Comparison of ENCODE assay signal across 7 cellular contexts in the genomic region with DNA sequence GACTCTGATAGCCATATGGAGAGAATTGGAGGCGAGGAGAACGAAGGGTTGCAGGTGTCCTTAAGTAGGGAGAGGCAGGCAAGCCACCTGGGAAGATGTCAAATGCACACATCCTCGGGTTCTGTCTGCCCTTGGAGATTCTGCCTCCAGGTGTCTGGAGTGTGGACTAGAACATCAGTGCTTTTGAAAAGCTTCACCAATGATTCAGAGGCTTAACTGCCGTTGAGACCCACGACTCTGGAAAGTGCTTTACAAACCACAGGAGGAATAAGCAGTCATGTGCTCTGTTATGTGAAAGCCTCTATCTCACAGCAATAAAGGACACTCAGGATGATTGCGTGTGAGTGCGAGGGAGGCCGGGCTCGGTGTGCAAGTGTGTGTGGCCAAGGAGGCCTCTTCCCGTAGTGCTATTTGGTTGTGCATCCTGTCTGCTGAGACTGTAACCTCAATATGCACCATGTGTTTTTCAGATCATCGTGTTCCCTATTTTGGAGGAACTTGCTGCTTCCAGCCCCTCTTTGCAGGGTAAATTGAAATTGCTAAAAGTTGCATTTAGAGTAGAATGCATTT.
DNase-seq lines count a peak whose midpoint lies in the region; ATAC-seq, FAIRE-seq and TF ChIP-seq lines count a peak whose summit lies in the region.
"Not testable (repeated sequence)": the region's sequence is repeated elsewhere in the genome, so short reads cannot be mapped to it uniquely, and the experiment has no call there.

No MANE protein-coding gene starts in this region.

- not testable (repeated sequence) for TF ChIP-seq POLR2A in GM12891 (IDR thresholded peaks at IDR 0.05; ENCODE audit: low read depth, low read length); NB4 (IDR thresholded peaks at IDR 0.05; ENCODE audit: extremely low read depth, insufficient read length)

- H3K36me3 Mint-ChIP-seq in T-helper 2 cell treated with Interferon-gamma antibody and Interleukin-4, amounts not matched to agents 5 μg/mL and 100 μg/mL, for 36 hours (ENCODE audit: low read depth); activated T-cell treated with anti-CD3 and anti-CD28 coated beads, Interleukin-2, amount 50 U/mL, for 24 hours (ENCODE audit: low read depth); naive thymus-derived CD8-positive, alpha-beta T cell: not testable (repeated sequence)

- peak; percentile 87 for FAIRE-seq in GM12891 (lab: Jason Lieb, UNC)

- TF ChIP-seq CTCF in NB4 (IDR thresholded peaks at IDR 0.05; ENCODE audit: low read depth, low read length), result not testable (repeated sequence)

- ATAC-seq in HG02885 (IDR thresholded peaks at IDR 0.05; ENCODE audit: poor library complexity, unreplicated experiment), result peak; percentile 38
- peak; percentile 35 to 45 for ATAC-seq in naive thymus-derived CD8-positive, alpha-beta T cell

- H3K9me3 Mint-ChIP-seq in T-helper 2 cell treated with Interferon-gamma antibody and Interleukin-4, amounts not matched to agents 5 μg/mL and 100 μg/mL, for 36 hours; activated T-cell treated with anti-CD3 and anti-CD28 coated beads, Interleukin-2, amount 50 U/mL, for 24 hours; naive thymus-derived CD8-positive, alpha-beta T cell: not testable (repeated sequence)

- H3K4me3 Mint-ChIP-seq in T-helper 2 cell treated with Interferon-gamma antibody and Interleukin-4, amounts not matched to agents 5 μg/mL and 100 μg/mL, for 36 hours; activated T-cell treated with anti-CD3 and anti-CD28 coated beads, Interleukin-2, amount 50 U/mL, for 24 hours: not testable (repeated sequence)
- H3K4me3 Mint-ChIP-seq in naive thymus-derived CD8-positive, alpha-beta T cell, result peak overlapping the region in 2 of 10 donors; percentile 12 to 20

- H3K4me1 Mint-ChIP-seq in T-helper 2 cell treated with Interferon-gamma antibody and Interleukin-4, amounts not matched to agents 5 μg/mL and 100 μg/mL, for 36 hours (ENCODE audit: low read depth), result peaks cover 30% of the 10 kb centered on the region
- peaks cover 47% of the 10 kb centered on the region for H3K4me1 Mint-ChIP-seq in activated T-cell treated with anti-CD3 and anti-CD28 coated beads, Interleukin-2, amount 50 U/mL, for 24 hours (ENCODE audit: low read depth)
- peaks cover 2 to 23% (median 15%) of the 10 kb centered on the region in 4 donors for H3K4me1 Mint-ChIP-seq in naive thymus-derived CD8-positive, alpha-beta T cell

- H3K27me3 Mint-ChIP-seq in T-helper 2 cell treated with Interferon-gamma antibody and Interleukin-4, amounts not matched to agents 5 μg/mL and 100 μg/mL, for 36 hours (ENCODE audit: low read depth); activated T-cell treated with anti-CD3 and anti-CD28 coated beads, Interleukin-2, amount 50 U/mL, for 24 hours; naive thymus-derived CD8-positive, alpha-beta T cell: not testable (repeated sequence)

- POLR2A ChIA-PET in naive thymus-derived CD8-positive, alpha-beta T cell (lab: Charles Lee), result not testable (repeated sequence)

- DNase-seq in GM12891 (ENCODE audit: insufficient read length, low spot score); T-helper 2 cell treated with Interferon-gamma antibody and Interleukin-4, amounts not matched to agents 5 μg/mL and 100 μg/mL, for 36 hours (ENCODE audit: low spot score): not testable (repeated sequence)
- peak; percentile 63 for DNase-seq in NB4 (ENCODE audit: low read depth)
- peak; percentile 40 for DNase-seq in activated T-cell treated with anti-CD3 and anti-CD28 coated beads, Interleukin-2, amount 50 U/mL, for 24 hours
- peak; percentile 60 for DNase-seq in amniotic epithelial cell (ENCODE audit: low read depth)
- DNase-seq in naive thymus-derived CD8-positive, alpha-beta T cell, result peak in 1 of 10 donors; percentile 12

- not testable (repeated sequence) for H3K4me3 ChIP-seq in NB4 (ENCODE audit: low read depth, low read length)

- peak overlapping the region; percentile 20 for H3K27ac Mint-ChIP-seq in T-helper 2 cell treated with Interferon-gamma antibody and Interleukin-4, amounts not matched to agents 5 μg/mL and 100 μg/mL, for 36 hours
- not testable (repeated sequence) for H3K27ac Mint-ChIP-seq in activated T-cell treated with anti-CD3 and anti-CD28 coated beads, Interleukin-2, amount 50 U/mL, for 24 hours
- H3K27ac Mint-ChIP-seq in naive thymus-derived CD8-positive, alpha-beta T cell, result peak overlapping the region in 8 of 10 donors; percentile 15 to 78 (median 55)
